ENCODE assay signal across 8 cellular contexts in the genomic region with DNA sequence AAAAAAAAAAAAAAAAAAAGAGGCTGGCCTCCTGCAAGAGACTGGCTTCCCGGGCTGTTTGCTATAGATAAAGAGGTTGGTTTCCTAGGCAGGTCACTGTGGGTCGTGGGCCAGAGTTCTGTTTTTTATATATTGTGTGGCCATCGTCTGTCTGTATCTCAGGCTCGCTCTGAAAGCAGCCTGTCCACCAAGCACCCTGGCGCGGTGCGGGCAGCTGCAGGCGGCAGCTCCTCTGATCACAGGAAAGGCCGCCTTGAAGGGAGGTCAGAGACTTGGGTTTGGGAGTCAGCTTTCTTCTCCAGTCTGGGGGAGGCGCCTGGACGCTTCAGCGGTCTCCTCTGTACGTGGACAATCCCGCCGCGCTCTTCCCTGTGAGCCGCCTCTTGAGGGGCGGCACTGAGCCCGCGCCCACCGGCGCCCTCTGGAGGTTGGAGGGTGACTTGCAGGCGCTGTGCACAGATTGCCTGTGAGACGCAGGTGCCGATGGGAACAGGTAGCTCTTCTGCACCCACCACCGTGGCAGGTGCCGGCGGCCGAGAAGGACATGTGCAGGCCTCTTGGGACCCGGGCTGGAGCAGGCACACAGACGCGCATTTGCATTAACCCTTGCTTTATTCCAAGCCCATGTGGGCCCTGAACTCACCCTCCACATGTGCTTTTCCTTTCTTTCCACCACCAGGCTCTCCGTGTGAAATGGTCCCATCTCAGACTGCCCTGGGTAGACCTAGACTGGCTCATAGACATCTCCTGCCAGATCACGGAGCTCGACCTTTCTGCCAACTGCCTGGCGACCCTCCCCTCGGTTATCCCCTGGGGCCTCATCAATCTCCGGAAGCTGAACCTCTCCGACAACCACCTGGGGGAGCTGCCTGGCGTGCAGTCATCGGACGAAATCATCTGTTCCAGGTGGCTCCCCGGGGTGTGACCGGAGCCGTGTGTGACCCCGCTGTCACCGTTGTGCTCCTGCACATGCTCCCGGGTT.
DNase-seq lines count a peak whose midpoint lies in the region; ATAC-seq and TF ChIP-seq lines count a peak whose summit lies in the region.

No MANE protein-coding gene starts in this region.

- TF ChIP-seq RAD21 in neural cell (conservative IDR thresholded peaks at IDR 0.05), result no peak

- no peak overlapping the region for H3K9ac ChIP-seq in neural cell (ENCODE audit: low read length)

- no peak overlapping the region for H2AFZ ChIP-seq in neural cell (ENCODE audit: low read depth, low read length)

- no peaks in the 10 kb centered on the region for H3K36me3 ChIP-seq in neural cell (ENCODE audit: insufficient read depth, low read length)

- peak; percentile 82 for ATAC-seq in GM21529 (IDR thresholded peaks at IDR 0.05; ENCODE audit: unreplicated experiment)
- ATAC-seq in stimulated activated naive CD8-positive, alpha-beta T cell treated with anti-CD3 and anti-CD28 coated beads, Interleukin-15, Interleukin-2, amounts not matched to agents 100 U/mL and 50 U/mL, for 24 hours, result peak; percentile 88

- no peaks in the 10 kb centered on the region for H3K79me2 ChIP-seq in neural cell (replicated peaks; ENCODE audit: insufficient read depth, low read length)

- peak overlapping the region; percentile 81 to 96 (median 93) for H3K4me3 Mint-ChIP-seq in IgD-negative memory B cell

- H3K4me2 ChIP-seq in neural cell (ENCODE audit: low read length), result no peak overlapping the region

- no peaks in the 10 kb centered on the region for H3F3A ChIP-seq in neural cell (ENCODE audit: insufficient read depth, low read length, poor library complexity, severe bottlenecking)

- no peaks in the 10 kb centered on the region for H3K27me3 Mint-ChIP-seq in IgD-negative memory B cell

- no peak overlapping the region for H3K27ac ChIP-seq in neural cell (ENCODE audit: low read length)

- TF ChIP-seq CTCF in neural cell (IDR thresholded peaks at IDR 0.05; ENCODE audit: poor library complexity, severe bottlenecking), result peak; percentile 57

- H3K4me3 ChIP-seq in neural cell (ENCODE audit: low read length), result no peak overlapping the region

- H3K27me3 ChIP-seq in neural cell (ENCODE audit: insufficient read depth, low read depth, low read length), result no peaks in the 10 kb centered on the region

- peaks cover 9 to 20% (median 19%) of the 10 kb centered on the region in 3 donors for H3K4me1 Mint-ChIP-seq in IgD-negative memory B cell

- peaks cover 2% of the 10 kb centered on the region for H3K36me3 Mint-ChIP-seq in IgD-negative memory B cell

- H3K9me2 ChIP-seq in neural cell (ENCODE audit: insufficient read depth, low read length), result no peaks in the 10 kb centered on the region

- H3K9me3 ChIP-seq in neural cell (ENCODE audit: low read length), result peaks cover 9% of the 10 kb centered on the region

- peak overlapping the region; percentile 63 to 96 (median 92) for H3K27ac Mint-ChIP-seq in IgD-negative memory B cell

- no peak for TF ChIP-seq EP300 in neural cell (conservative IDR thresholded peaks at IDR 0.05; ENCODE audit: poor library complexity, severe bottlenecking)

- H4K20me1 ChIP-seq in neural cell (ENCODE audit: insufficient read depth), result no peaks in the 10 kb centered on the region

- peak; percentile 36 for DNase-seq in DMS114 treated with DMSO at 0.1 percent for 48 hours (lab: John Stamatoyannopoulos, UW; ENCODE audit: unreplicated experiment)
- peak; percentile 78 to 85 for DNase-seq in activated T-helper 1 cell treated with anti-CD3 and anti-CD28 coated beads, Interleukin-2, amount 50 U/mL, for 16 hours (ENCODE audit: low read depth in 1 of 2, low spot score in 1 of 2)
- peak; percentile 50 for DNase-seq in fibroblast of the conjunctiva (ENCODE audit: low read depth)
- DNase-seq in stimulated activated naive CD8-positive, alpha-beta T cell treated with anti-CD3 and anti-CD28 coated beads, Interleukin-15, Interleukin-2, amounts not matched to agents 100 U/mL and 50 U/mL, for 24 hours, result peak; percentile 93

- H3K9me3 Mint-ChIP-seq in IgD-negative memory B cell, result peaks cover 0 to 8% (median 5%) of the 10 kb centered on the region in 3 donors

TF ChIP-seq in PFSK-1, 5 proteins besides CTCF, POLR2A, EP300 and RAD21:
- TF ChIP-seq TAF1 (IDR thresholded peaks at IDR 0.05; ENCODE audit: borderline replicate concordance, insufficient read depth, low read length) (no peak), FOXP2 (optimal IDR thresholded peaks at IDR 0.05; ENCODE audit: borderline replicate concordance, extremely low read depth, extremely low read length, insufficient read depth) (peak; percentile 27)

TF ChIP-seq in neural cell, 6 proteins besides CTCF, POLR2A, EP300 and RAD21:
- no peak for TF ChIP-seq POLR2AphosphoS5 (IDR thresholded peaks at IDR 0.05)
- no peak for TF ChIP-seq SMC3 (conservative IDR thresholded peaks at IDR 0.05; ENCODE audit: poor library complexity)
- TF ChIP-seq MXI1 (conservative IDR thresholded peaks at IDR 0.05; ENCODE audit: poor library complexity, severe bottlenecking), result no peak
- TF ChIP-seq TAF1 (IDR thresholded peaks at IDR 0.05; ENCODE audit: low read depth), result no peak
- no peak for TF ChIP-seq EZH2 (IDR thresholded peaks at IDR 0.05; ENCODE audit: borderline replicate concordance, insufficient read depth, low read length, poor library complexity, severe bottlenecking)
- TF ChIP-seq, protein P1, sequence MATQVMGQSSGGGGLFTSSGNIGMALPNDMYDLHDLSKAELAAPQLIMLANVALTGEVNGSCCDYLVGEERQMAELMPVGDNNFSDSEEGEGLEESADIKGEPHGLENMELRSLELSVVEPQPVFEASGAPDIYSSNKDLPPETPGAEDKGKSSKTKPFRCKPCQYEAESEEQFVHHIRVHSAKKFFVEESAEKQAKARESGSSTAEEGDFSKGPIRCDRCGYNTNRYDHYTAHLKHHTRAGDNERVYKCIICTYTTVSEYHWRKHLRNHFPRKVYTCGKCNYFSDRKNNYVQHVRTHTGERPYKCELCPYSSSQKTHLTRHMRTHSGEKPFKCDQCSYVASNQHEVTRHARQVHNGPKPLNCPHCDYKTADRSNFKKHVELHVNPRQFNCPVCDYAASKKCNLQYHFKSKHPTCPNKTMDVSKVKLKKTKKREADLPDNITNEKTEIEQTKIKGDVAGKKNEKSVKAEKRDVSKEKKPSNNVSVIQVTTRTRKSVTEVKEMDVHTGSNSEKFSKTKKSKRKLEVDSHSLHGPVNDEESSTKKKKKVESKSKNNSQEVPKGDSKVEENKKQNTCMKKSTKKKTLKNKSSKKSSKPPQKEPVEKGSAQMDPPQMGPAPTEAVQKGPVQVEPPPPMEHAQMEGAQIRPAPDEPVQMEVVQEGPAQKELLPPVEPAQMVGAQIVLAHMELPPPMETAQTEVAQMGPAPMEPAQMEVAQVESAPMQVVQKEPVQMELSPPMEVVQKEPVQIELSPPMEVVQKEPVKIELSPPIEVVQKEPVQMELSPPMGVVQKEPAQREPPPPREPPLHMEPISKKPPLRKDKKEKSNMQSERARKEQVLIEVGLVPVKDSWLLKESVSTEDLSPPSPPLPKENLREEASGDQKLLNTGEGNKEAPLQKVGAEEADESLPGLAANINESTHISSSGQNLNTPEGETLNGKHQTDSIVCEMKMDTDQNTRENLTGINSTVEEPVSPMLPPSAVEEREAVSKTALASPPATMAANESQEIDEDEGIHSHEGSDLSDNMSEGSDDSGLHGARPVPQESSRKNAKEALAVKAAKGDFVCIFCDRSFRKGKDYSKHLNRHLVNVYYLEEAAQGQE (IDR thresholded peaks at IDR 0.05; ENCODE audit: borderline replicate concordance), result no peak

Comparison
In these comparisons a context has a peak if more than half of its experiments do, and no peak if none do; other contexts are left out.
1. DNase-seq: peak in every context shown above with its lines; median percentile 93 in stimulated activated naive CD8-positive, alpha-beta T cell treated with anti-CD3 and anti-CD28 coated beads, Interleukin-15, Interleukin-2, amounts not matched to agents 100 U/mL and 50 U/mL, for 24 hours; 82 in activated T-helper 1 cell treated with anti-CD3 and anti-CD28 coated beads, Interleukin-2, amount 50 U/mL, for 16 hours; 50 in fibroblast of the conjunctiva; 36 in DMS114 treated with DMSO at 0.1 percent for 48 hours.